8 cellular contexts compared by ENCODE assay signal in the genomic region with DNA sequence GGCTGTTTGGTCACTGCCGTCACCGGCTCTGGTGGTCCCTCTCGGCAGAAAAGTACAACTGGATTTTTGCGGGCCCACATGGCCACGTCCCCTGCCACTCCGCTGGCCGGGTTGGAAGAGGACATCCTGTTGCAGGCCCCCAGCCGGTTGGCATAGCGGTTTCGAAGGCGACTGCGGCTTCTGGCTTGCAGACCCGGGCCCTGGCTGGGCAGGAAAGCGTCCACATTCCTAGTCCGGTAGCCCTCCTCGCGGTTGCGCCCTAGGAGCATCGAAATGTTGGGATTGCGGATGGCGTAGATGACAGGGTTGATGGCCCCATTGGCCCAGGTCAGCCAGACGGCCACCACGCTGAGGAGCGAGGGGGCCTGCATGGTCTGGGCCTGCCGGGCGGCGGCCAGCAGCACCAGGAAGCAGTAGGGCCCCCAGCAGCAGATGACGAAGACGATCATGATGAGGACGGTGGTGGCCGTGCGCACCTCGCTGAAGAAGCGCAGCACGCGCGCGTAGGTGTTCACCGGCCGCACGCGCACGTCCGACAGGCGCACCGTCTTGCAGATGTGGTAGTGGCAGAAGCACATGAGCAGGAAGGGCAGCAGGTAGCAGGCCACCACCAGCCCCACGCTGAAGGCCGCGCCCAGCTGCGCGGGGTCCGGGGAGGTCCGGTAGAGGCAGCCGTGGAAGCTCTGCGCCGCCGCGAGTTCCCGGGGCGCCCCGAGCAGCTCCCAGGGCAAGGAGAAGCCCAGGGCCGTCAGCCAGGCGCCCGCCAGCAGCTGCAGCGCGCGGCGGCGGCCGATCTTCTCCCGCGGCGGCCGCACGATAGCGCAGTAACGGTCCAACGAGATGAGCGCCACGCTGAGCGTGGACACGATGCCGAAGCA. TPM values are rescaled to one million over a fixed set of nuclear protein-coding genes. Genes with fewer than 3 reads are reported as not detected.
DNase-seq lines count a peak whose midpoint lies in the region; ATAC-seq and TF ChIP-seq lines count a peak whose summit lies in the region.

No MANE protein-coding gene starts in this region.

- H3K18ac ChIP-seq in IMR-90 (ENCODE audit: low read depth, low read length), result no peak overlapping the region

- H3K23ac ChIP-seq in IMR-90 (ENCODE audit: low read depth, low read length), result 0 out of 2 replicates have a peak overlapping the region, but pooled peaks have one; percentile 17

- no peak overlapping the region for H2BK15ac ChIP-seq in IMR-90 (ENCODE audit: low read depth, low read length)

- dilution Hi-C loops in IMR-90 (cut with HindIII; ENCODE audit: low sequenced_read_pairs, unreplicated experiment), result no loop called here

- no peak overlapping the region for H4K5ac ChIP-seq in IMR-90 (ENCODE audit: low read depth, low read length)

- H3K27me3 Mint-ChIP-seq in activated naive CD8-positive, alpha-beta T cell treated with anti-CD3 and anti-CD28 coated beads, Interleukin-2, amount 50 U/mL, for 24 hours, result peaks cover 7% of the 10 kb centered on the region

- no peak overlapping the region for H3K56ac ChIP-seq in IMR-90 (ENCODE audit: extremely low read depth, insufficient read depth, low read length)

- H3K36me3 Mint-ChIP-seq in activated naive CD8-positive, alpha-beta T cell treated with anti-CD3 and anti-CD28 coated beads, Interleukin-2, amount 50 U/mL, for 24 hours (ENCODE audit: low read depth), result peaks cover 10% of the 10 kb centered on the region

- no peak for TF ChIP-seq POLR2A in IMR-90 (IDR thresholded peaks at IDR 0.05; ENCODE audit: low read depth, low read length)

- peak overlapping the region; percentile 74 for H3K4me2 ChIP-seq in IMR-90 (ENCODE audit: low read depth, low read length)

- no peak for TF ChIP-seq RAD21 in IMR-90 (IDR thresholded peaks at IDR 0.05; ENCODE audit: low read length)

- DNase-seq in BE2C (no peak), IMR-90 (no peak), Kasumi-1 (lab: John Stamatoyannopoulos, UW) (no peak), Ammon's horn (ENCODE audit: low spot score) (no peak)
- DNase-seq in activated naive CD8-positive, alpha-beta T cell treated with anti-CD3 and anti-CD28 coated beads, Interleukin-2, amount 50 U/mL, for 24 hours, result peak; percentile 48

- TF ChIP-seq CTCF in BE2C (IDR thresholded peaks at IDR 0.05; ENCODE audit: low read depth, low read length), result no peak
- TF ChIP-seq CTCF in IMR-90 (conservative IDR thresholded peaks at IDR 0.05; ENCODE audit: low read depth, low read length), result no peak

- peaks cover 10% of the 10 kb centered on the region; the same call in 1 of the 2 replicates for H3K9me1 ChIP-seq in IMR-90 (ENCODE audit: insufficient read depth, low read length)

- POLR2A ChIA-PET in IMR-90 (lab: Charles Lee; ENCODE audit: unreplicated experiment), result no interaction called here

- no peaks in the 10 kb centered on the region for H3K27me3 ChIP-seq in BE2C
- no peaks in the 10 kb centered on the region for H3K27me3 ChIP-seq in IMR-90 (ENCODE audit: control insufficient read depth, insufficient read depth, low read length)
- peaks cover 40% of the 10 kb centered on the region for H3K27me3 ChIP-seq in iPS-15b (ENCODE audit: control insufficient read depth, insufficient read depth, low read length)

- H3K36me3 ChIP-seq in BE2C (no peaks in the 10 kb centered on the region), IMR-90 (ENCODE audit: control insufficient read depth, insufficient read depth, low read length) (peaks cover 18% of the 10 kb centered on the region), iPS-15b (ENCODE audit: control insufficient read depth, insufficient read depth, low read length) (no peaks in the 10 kb centered on the region)

- H3K9me3 ChIP-seq in BE2C (no peaks in the 10 kb centered on the region), IMR-90 (ENCODE audit: control insufficient read depth, insufficient read depth, low read length) (no peaks in the 10 kb centered on the region), iPS-15b (ENCODE audit: control insufficient read depth, insufficient read depth, low read length) (no peaks in the 10 kb centered on the region)

- 0 out of 2 replicates have a peak overlapping the region, but pooled peaks have one; percentile 29 for H3K14ac ChIP-seq in IMR-90 (replicated peaks; ENCODE audit: low read depth, low read length)

- in situ Hi-C loops in IMR-90 (cut with MboI; ENCODE audit: low sequenced_read_pairs), result loop anchor here (25.0 kb wide), 2 partner anchors 827 to 977 kb away; a partner anchor contains a TSS

- H3K9ac ChIP-seq in IMR-90 (ENCODE audit: low read depth, low read length), result peak overlapping the region; percentile 19; the same call in 1 of the 2 replicates
- no peak overlapping the region for H3K9ac ChIP-seq in iPS-15b (ENCODE audit: low read depth, low read length)

- no peak overlapping the region for H2BK120ac ChIP-seq in IMR-90 (ENCODE audit: low read depth, low read length)

- peak overlapping the region; percentile 56 for H2AK5ac ChIP-seq in IMR-90 (ENCODE audit: low read depth, low read length)

- H2BK5ac ChIP-seq in IMR-90 (ENCODE audit: low read depth, low read length, poor library complexity, severe bottlenecking), result no peak overlapping the region

- H3K9me3 Mint-ChIP-seq in activated naive CD8-positive, alpha-beta T cell treated with anti-CD3 and anti-CD28 coated beads, Interleukin-2, amount 50 U/mL, for 24 hours, result no peaks in the 10 kb centered on the region

- intact Hi-C loops in IMR-90 (cut with micrococcal nuclease), result no loop called here

- peak overlapping the region; percentile 80 for H3K4me3 Mint-ChIP-seq in activated naive CD8-positive, alpha-beta T cell treated with anti-CD3 and anti-CD28 coated beads, Interleukin-2, amount 50 U/mL, for 24 hours

- H4K20me1 ChIP-seq in IMR-90 (ENCODE audit: insufficient read depth, low read length), result peaks cover 22% of the 10 kb centered on the region; the same call in 1 of the 2 replicates

- H4K91ac ChIP-seq in IMR-90 (ENCODE audit: insufficient read depth, low read depth, low read length), result no peak overlapping the region

- H3K4ac ChIP-seq in IMR-90 (ENCODE audit: low read depth, low read length), result peak overlapping the region; percentile 56; the same call in 1 of the 2 replicates

- H3K27ac Mint-ChIP-seq in activated naive CD8-positive, alpha-beta T cell treated with anti-CD3 and anti-CD28 coated beads, Interleukin-2, amount 50 U/mL, for 24 hours, result peak overlapping the region; percentile 83

- peak overlapping the region; percentile 89 for H2AK9ac ChIP-seq in IMR-90 (replicated peaks; ENCODE audit: low read depth, low read length, poor library complexity)

- H3K27ac ChIP-seq in IMR-90 (ENCODE audit: insufficient read depth, low read length) (peak overlapping the region; percentile 7; the same call in 1 of the 2 replicates), skin epidermis (peak overlapping the region in 8 of 21 experiments; percentile 2 to 74 (median 39))

- H4K8ac ChIP-seq in IMR-90 (ENCODE audit: low read depth in 2 of 2, low read length in 2 of 2), result peak overlapping the region; percentile 1 to 62; a peak in 2 of 4 replicates

- H2AFZ ChIP-seq in IMR-90 (replicated peaks; ENCODE audit: low read length, poor library complexity), result peak overlapping the region; percentile 92

- H3K4me1 ChIP-seq in BE2C, result no peaks in the 10 kb centered on the region; the same call in 1 of the 2 replicates
- H3K4me1 ChIP-seq in IMR-90 (ENCODE audit: control insufficient read depth, insufficient read depth, low read length), result peaks cover 6% of the 10 kb centered on the region
- H3K4me1 ChIP-seq in iPS-15b (ENCODE audit: control insufficient read depth, insufficient read depth, low read length), result no peaks in the 10 kb centered on the region

- no peak overlapping the region for H2BK20ac ChIP-seq in IMR-90 (ENCODE audit: low read depth, low read length)

- CTCF ChIA-PET in IMR-90 (lab: Yijun Ruan, JAX), result no interaction called here

- ATAC-seq in GM19455 (IDR thresholded peaks at IDR 0.05; ENCODE audit: unreplicated experiment) (peak; percentile 52), IMR-90 (ENCODE audit: low read depth) (no peak; the same call in 1 of the 2 replicates)
- ATAC-seq in activated naive CD8-positive, alpha-beta T cell treated with anti-CD3 and anti-CD28 coated beads, Interleukin-2, amount 50 U/mL, for 24 hours, result peak; percentile 53

- 43% methylated on average over 31 of the region's 83 CpGs; no CpG with 5 or more reads in 1 of the 2 experiments for WGBS in IMR-90 (ENCODE audit: extremely low coverage in 2 of 2, insufficient read length in 1 of 2), 2 experiments

- peaks cover 12 to 23% of the 10 kb centered on the region in 2 experiments for H3K79me1 ChIP-seq in IMR-90 (ENCODE audit: low read depth in 1 of 2, low read length in 2 of 2)

- H3K4me3 ChIP-seq in BE2C (ENCODE audit: low read depth, low read length) (peak overlapping the region; percentile 73), IMR-90 (ENCODE audit: insufficient read depth, low read depth, low read length) (peak overlapping the region; percentile 38), iPS-15b (ENCODE audit: low read depth, low read length) (peak overlapping the region; percentile 66), skin epidermis (peak overlapping the region; percentile 51 to 65 (median 57))

- BruUV-seq in IMR-90 (replicated peaks; lab: Mats Ljungman, UMichigan), result no TSS peak

- H3K4me1 Mint-ChIP-seq in activated naive CD8-positive, alpha-beta T cell treated with anti-CD3 and anti-CD28 coated beads, Interleukin-2, amount 50 U/mL, for 24 hours, result peaks cover 14% of the 10 kb centered on the region

TF ChIP-seq in IMR-90, 13 proteins besides CTCF, POLR2A, EP300 and RAD21 (continues in another document):
- TF ChIP-seq MXI1 (IDR thresholded peaks at IDR 0.05; ENCODE audit: borderline replicate concordance, low read depth, low read length), result no peak
- TF ChIP-seq CEBPB (IDR thresholded peaks at IDR 0.05; ENCODE audit: low read depth, low read length), result no peak
- no peak for TF ChIP-seq CHD1 (IDR thresholded peaks at IDR 0.05; ENCODE audit: low read depth, low read length)
- no peak for TF ChIP-seq MAZ (IDR thresholded peaks at IDR 0.05; ENCODE audit: borderline replicate concordance, low read depth, low read length)

RNA-seq across cellular contexts. Expression of a gene that starts 1.2 kb away (rescaled TPM):
- 2.6 TPM for polyA plus RNA-seq in BE2C (2012; ENCODE audit: insufficient read depth, insufficient read length, low read depth)
- total RNA-seq in IMR-90 (2012; rRNA removed), result 1.3 and 1.7 TPM in 2 replicates
- 1.9 and 2.4 TPM in 2 replicates for polyA plus RNA-seq in IMR-90 (2012; rRNA removed)
- polyA plus RNA-seq in IMR-90 (2012; cell fraction: cytosol; rRNA removed), result 0.17 and 1.6 TPM in 2 replicates
- 18.5 and 37.9 TPM in 2 replicates for polyA plus RNA-seq in IMR-90 (2012; cell fraction: nucleus; rRNA removed; ENCODE audit: low replicate concordance)

RNA-seq across cellular contexts. Expression of a gene that starts 20.2 kb away (rescaled TPM):
- polyA plus RNA-seq in BE2C (2012; ENCODE audit: insufficient read depth, insufficient read length, low read depth), result 6.9 TPM
- 40.9 and 54.7 TPM in 2 replicates for total RNA-seq in IMR-90 (2012; rRNA removed)
- polyA plus RNA-seq in IMR-90 (2012; rRNA removed), result 45.3 and 49.1 TPM in 2 replicates
- 13.5 and 29.2 TPM in 2 replicates for polyA plus RNA-seq in IMR-90 (2012; cell fraction: cytosol; rRNA removed)
- 181 and 246 TPM in 2 replicates for polyA plus RNA-seq in IMR-90 (2012; cell fraction: nucleus; rRNA removed; ENCODE audit: low replicate concordance)

RNA-seq across cellular contexts. Expression of a gene that starts 20.3 kb away (rescaled TPM):
- 63.6 TPM for polyA plus RNA-seq in BE2C (2012; ENCODE audit: insufficient read depth, insufficient read length, low read depth)
- total RNA-seq in IMR-90 (2012; rRNA removed), result 62.2 and 124 TPM in 2 replicates
- 90.1 and 101 TPM in 2 replicates for polyA plus RNA-seq in IMR-90 (2012; rRNA removed)
- 16.5 and 17.9 TPM in 2 replicates for polyA plus RNA-seq in IMR-90 (2012; cell fraction: cytosol; rRNA removed)
- 35.2 and 151 TPM in 2 replicates for polyA plus RNA-seq in IMR-90 (2012; cell fraction: nucleus; rRNA removed; ENCODE audit: low replicate concordance)
